ENCODE assay signal across 8 cellular contexts in the genomic region with DNA sequence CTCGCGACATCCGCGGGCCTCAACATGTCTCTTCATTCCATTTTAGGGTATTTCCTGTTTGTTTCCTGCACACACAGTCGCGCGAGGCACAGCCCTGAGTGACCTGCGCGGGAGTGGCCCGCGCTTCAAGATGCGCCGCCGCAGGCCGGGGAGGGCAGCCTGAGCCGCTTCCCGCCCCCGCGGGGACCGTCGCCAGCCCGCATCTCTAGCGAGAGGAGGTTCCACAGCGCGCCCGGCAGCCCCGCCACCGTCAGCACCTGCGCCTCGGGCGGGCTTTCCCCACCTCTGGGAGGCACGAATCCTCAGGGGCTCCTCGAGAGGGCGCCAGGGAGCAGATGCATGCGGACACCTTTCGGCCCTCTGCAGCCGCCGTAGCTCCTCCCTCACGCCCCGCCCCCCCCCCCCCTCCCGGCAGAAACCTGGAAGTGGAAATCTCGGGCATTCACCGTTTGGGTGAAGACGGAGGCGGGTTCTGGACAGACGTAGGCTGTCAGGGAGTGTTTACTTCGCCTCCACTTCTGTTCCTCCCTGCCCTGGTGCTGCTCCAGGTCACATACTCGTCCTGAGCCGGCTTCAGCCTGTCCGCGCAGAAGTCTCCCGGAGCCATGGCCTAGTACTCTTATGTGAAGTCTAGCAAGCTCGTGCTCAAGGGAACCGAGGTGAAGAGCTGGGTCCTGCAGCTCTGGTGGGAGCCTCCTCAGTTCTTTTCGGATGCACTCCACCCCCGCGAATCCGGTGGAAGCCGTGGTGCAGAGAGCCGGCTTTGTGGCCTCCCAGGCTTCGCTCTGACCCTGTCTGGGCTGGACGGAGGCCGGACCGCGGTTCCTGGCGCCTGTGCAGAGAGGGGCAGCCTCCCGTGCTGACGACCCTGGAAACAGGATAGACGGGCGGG.
DNase-seq lines count a peak whose midpoint lies in the region; ATAC-seq and TF ChIP-seq lines count a peak whose summit lies in the region.

No MANE protein-coding gene starts in this region.

- H3K27ac ChIP-seq in CD4-positive, alpha-beta T cell (ENCODE audit: low read depth, low read length) = peak overlapping the region; percentile 65
- peak overlapping the region; percentile 63 to 88 (median 87) for H3K27ac ChIP-seq in esophagus squamous epithelium

- no peak for TF ChIP-seq POLR2A in esophagus squamous epithelium (IDR thresholded peaks at IDR 0.05)

- POLR2A ChIA-PET in CD4-positive, alpha-beta T cell (lab: Charles Lee) = no interaction called here

- CTCF ChIA-PET in CD4-positive, alpha-beta T cell (lab: Charles Lee) = interaction anchor here (0.8 kb wide), 1 partner anchor 20 kb away, joined by 3 read pairs; no protein-coding TSS in a partner anchor

- H3K4me1 ChIP-seq in esophagus squamous epithelium = peaks cover 0 to 18% (median 0%) of the 10 kb centered on the region in 3 donors

- no peaks in the 10 kb centered on the region for H3K27me3 ChIP-seq in CD4-positive, alpha-beta T cell (ENCODE audit: control insufficient read depth, insufficient read depth, low read length)
- no peaks in the 10 kb centered on the region for H3K27me3 ChIP-seq in esophagus squamous epithelium

- intact Hi-C loops in CD4-positive, alpha-beta T cell (cut with DNase I, micrococcal nuclease) = no loop called here
- intact Hi-C loops in esophagus squamous epithelium (cut with DNase I) = no loop called here

- peak overlapping the region; percentile 93 for H3K4me3 Mint-ChIP-seq in CD4-positive, alpha-beta T cell
- H3K4me3 Mint-ChIP-seq in stimulated activated naive B cell treated with anti-CD40 and anti-IgM and Interleukin-4, amounts not matched to agents 10 μg/mL and 1 μg/mL and 100 μg/mL, for 72 hours = peak overlapping the region; percentile 86 to 91

- no peaks in the 10 kb centered on the region for H3K27me3 Mint-ChIP-seq in CD4-positive, alpha-beta T cell
- H3K27me3 Mint-ChIP-seq in stimulated activated naive B cell treated with anti-CD40 and anti-IgM and Interleukin-4, amounts not matched to agents 10 μg/mL and 1 μg/mL and 100 μg/mL, for 72 hours = no peaks in the 10 kb centered on the region

- H3K4me1 Mint-ChIP-seq in CD4-positive, alpha-beta T cell (ENCODE audit: low read depth) = peaks cover 35% of the 10 kb centered on the region
- H3K4me1 Mint-ChIP-seq in stimulated activated naive B cell treated with anti-CD40 and anti-IgM and Interleukin-4, amounts not matched to agents 10 μg/mL and 1 μg/mL and 100 μg/mL, for 72 hours = peaks cover 18 to 26% of the 10 kb centered on the region in 2 donors

- H3K36me3 ChIP-seq in esophagus squamous epithelium = no peaks in the 10 kb centered on the region

- peak; percentile 51 for TF ChIP-seq CTCF in CD4-positive, alpha-beta T cell (IDR thresholded peaks at IDR 0.05)
- peak in 4 of 6 experiments; percentile 32 to 73 (median 64) for TF ChIP-seq CTCF in esophagus squamous epithelium (IDR thresholded peaks at IDR 0.05)

- peaks cover 4% of the 10 kb centered on the region for H3K9me3 Mint-ChIP-seq in CD4-positive, alpha-beta T cell
- H3K9me3 Mint-ChIP-seq in stimulated activated naive B cell treated with anti-CD40 and anti-IgM and Interleukin-4, amounts not matched to agents 10 μg/mL and 1 μg/mL and 100 μg/mL, for 72 hours = peaks cover 6% of the 10 kb centered on the region in 2 donors

- no peaks in the 10 kb centered on the region for H3K9me3 ChIP-seq in CD4-positive, alpha-beta T cell (ENCODE audit: control insufficient read depth, low read length)
- no peaks in the 10 kb centered on the region for H3K9me3 ChIP-seq in esophagus squamous epithelium

- peak; percentile 90 for ATAC-seq in CD4-positive, alpha-beta T cell (ENCODE audit: poor library complexity)
- ATAC-seq in GM19468 (IDR thresholded peaks at IDR 0.05; ENCODE audit: extremely low read depth, unreplicated experiment) = peak; percentile 58
- ATAC-seq in stimulated activated naive B cell treated with anti-CD40 and anti-IgM and Interleukin-4, amounts not matched to agents 10 μg/mL and 1 μg/mL and 100 μg/mL, for 72 hours (replicated peaks) = peak; percentile 95 to 97

- peak overlapping the region; percentile 46 to 85 (median 59) for H3K4me3 ChIP-seq in esophagus squamous epithelium

- DNase-seq in CD4-positive, alpha-beta T cell = peak; percentile 74 to 90 (median 86)
- peak in 75 of 76 experiments; percentile 21 to 92 (median 78) for DNase-seq in HUDEP-2 (lab: John Stamatoyannopoulos, UW; ENCODE audit: unreplicated experiment in 76 of 76)
- DNase-seq in OCI-M1 (lab: John Stamatoyannopoulos, UW) = peak; percentile 67
- peak; percentile 85 to 90 for DNase-seq in activated T-cell treated with anti-CD3 and anti-CD28 coated beads, Interleukin-2, amount 50 U/mL, for 48 hours
- DNase-seq in esophagus squamous epithelium (lab: John Stamatoyannopoulos, UW) = no peak
- DNase-seq in myocyte (ENCODE audit: low read depth) = peak; percentile 87
- peak; percentile 92 for DNase-seq in stimulated activated naive B cell treated with anti-CD40 and anti-IgM and Interleukin-4, amounts not matched to agents 10 μg/mL and 1 μg/mL and 100 μg/mL, for 72 hours

- peaks cover 26% of the 10 kb centered on the region for H3K36me3 Mint-ChIP-seq in CD4-positive, alpha-beta T cell (ENCODE audit: low read depth)
- H3K36me3 Mint-ChIP-seq in stimulated activated naive B cell treated with anti-CD40 and anti-IgM and Interleukin-4, amounts not matched to agents 10 μg/mL and 1 μg/mL and 100 μg/mL, for 72 hours = peaks cover 13 to 14% of the 10 kb centered on the region in 2 donors

- H3K27ac Mint-ChIP-seq in CD4-positive, alpha-beta T cell = peak overlapping the region; percentile 82
- H3K27ac Mint-ChIP-seq in stimulated activated naive B cell treated with anti-CD40 and anti-IgM and Interleukin-4, amounts not matched to agents 10 μg/mL and 1 μg/mL and 100 μg/mL, for 72 hours = peak overlapping the region; percentile 91

- WGBS in esophagus squamous epithelium, 2 donors = 26 to 50% methylated on average over 19 to 23 of the region's 70 CpGs
